In genomic region chr13:39035799-39036198, GRCh38 we compare ENCODE assay signal across 8 cellular contexts. TPM values are rescaled to one million over a fixed set of nuclear protein-coding genes. Genes with fewer than 3 reads are reported as not detected.
DNase-seq lines count a peak whose midpoint lies in the region; ATAC-seq and TF ChIP-seq lines count a peak whose summit lies in the region.

No MANE protein-coding gene starts in this region.

- no peak for DNase-seq in activated T-cell treated with anti-CD3 and anti-CD28 coated beads, Interleukin-2, amount 50 U/mL, for 4 hours
- DNase-seq in activated T-cell treated with anti-CD3 and anti-CD28 coated beads, Interleukin-2, amount 50 U/mL, for 1 hour, result no peak
- no peak for DNase-seq in activated naive CD8-positive, alpha-beta T cell treated with anti-CD3 and anti-CD28 coated beads for 36 hours
- no peak for DNase-seq in kidney epithelial cell (ENCODE audit: low read depth)
- DNase-seq in tibial artery, result no peak
- no peak for DNase-seq in NCI-H2171 (lab: John Stamatoyannopoulos, UW)

- peaks cover 5% of the 10 kb centered on the region for H3K36me3 Mint-ChIP-seq in activated T-cell treated with anti-CD3 and anti-CD28 coated beads, Interleukin-2, amount 50 U/mL, for 4 hours (ENCODE audit: insufficient read depth)
- peaks cover 35% of the 10 kb centered on the region for H3K36me3 Mint-ChIP-seq in activated naive CD8-positive, alpha-beta T cell treated with anti-CD3 and anti-CD28 coated beads for 36 hours

- no peaks in the 10 kb centered on the region for H3K27me3 Mint-ChIP-seq in activated T-cell treated with anti-CD3 and anti-CD28 coated beads, Interleukin-2, amount 50 U/mL, for 4 hours (ENCODE audit: low read depth)
- H3K27me3 Mint-ChIP-seq in activated naive CD8-positive, alpha-beta T cell treated with anti-CD3 and anti-CD28 coated beads for 36 hours, result no peaks in the 10 kb centered on the region

- intact Hi-C loops in tibial artery (cut with DNase I; ENCODE audit: low total_unique reads), result no loop called here

- peak overlapping the region; percentile 93 for H3K27ac Mint-ChIP-seq in activated naive CD8-positive, alpha-beta T cell treated with anti-CD3 and anti-CD28 coated beads for 36 hours

- H3K9me3 Mint-ChIP-seq in activated T-cell treated with anti-CD3 and anti-CD28 coated beads, Interleukin-2, amount 50 U/mL, for 4 hours, result no peaks in the 10 kb centered on the region
- no peaks in the 10 kb centered on the region for H3K9me3 Mint-ChIP-seq in activated naive CD8-positive, alpha-beta T cell treated with anti-CD3 and anti-CD28 coated beads for 36 hours

- ATAC-seq in activated T-cell treated with anti-CD3 and anti-CD28 coated beads, Interleukin-2, amount 50 U/mL, for 4 hours, result no peak
- ATAC-seq in GM21515 (IDR thresholded peaks at IDR 0.05; ENCODE audit: unreplicated experiment), result no peak
- ATAC-seq in GM19395 (IDR thresholded peaks at IDR 0.05; ENCODE audit: unreplicated experiment), result no peak

- no peak for TF ChIP-seq CTCF in kidney epithelial cell (IDR thresholded peaks at IDR 0.05; ENCODE audit: insufficient read depth, low read length, poor library complexity, severe bottlenecking)
- TF ChIP-seq CTCF in tibial artery (IDR thresholded peaks at IDR 0.05), result no peak

- H3K27ac ChIP-seq in tibial artery, result no peak overlapping the region

- H3K4me3 Mint-ChIP-seq in activated T-cell treated with anti-CD3 and anti-CD28 coated beads, Interleukin-2, amount 50 U/mL, for 4 hours, result peak overlapping the region; percentile 87
- peak overlapping the region; percentile 94 for H3K4me3 Mint-ChIP-seq in activated naive CD8-positive, alpha-beta T cell treated with anti-CD3 and anti-CD28 coated beads for 36 hours

- H3K4me3 ChIP-seq in kidney epithelial cell (ENCODE audit: low read depth, low read length) (peak overlapping the region; percentile 73), tibial artery (peak overlapping the region; percentile 75 to 92)

- H3K4me1 ChIP-seq in tibial artery, result peaks cover 0 to 51% (median 28%) of the 10 kb centered on the region in 4 donors

- H3K36me3 ChIP-seq in kidney epithelial cell (ENCODE audit: control insufficient read depth, insufficient read depth, low read length) (no peaks in the 10 kb centered on the region), tibial artery (no peaks in the 10 kb centered on the region)

- H3K9me3 ChIP-seq in tibial artery, result no peaks in the 10 kb centered on the region

- H3K27me3 ChIP-seq in kidney epithelial cell (ENCODE audit: control insufficient read depth, insufficient read depth, low read length) (no peaks in the 10 kb centered on the region), tibial artery (no peaks in the 10 kb centered on the region)

- H3K4me1 Mint-ChIP-seq in activated T-cell treated with anti-CD3 and anti-CD28 coated beads, Interleukin-2, amount 50 U/mL, for 4 hours (ENCODE audit: low read depth), result peaks cover 55% of the 10 kb centered on the region
- H3K4me1 Mint-ChIP-seq in activated naive CD8-positive, alpha-beta T cell treated with anti-CD3 and anti-CD28 coated beads for 36 hours, result peaks cover 33% of the 10 kb centered on the region

RNA-seq across cellular contexts. Expression of gene PROSER1, which starts 2.1 kb away (rescaled TPM):
- 10 to 100 TPM; 53.5 to 68.4 (median 59.6) TPM for total RNA-seq in activated T-cell treated with anti-CD3 and anti-CD28 coated beads, Interleukin-2, amount 50 U/mL, for 4 hours
- 100 to 1,000 TPM; 106 to 111 TPM for total RNA-seq in activated naive CD8-positive, alpha-beta T cell treated with anti-CD3 and anti-CD28 coated beads for 36 hours
- total RNA-seq in kidney epithelial cell, result 33.0 and 35.9 TPM in 2 replicates

RNA-seq across cellular contexts. Expression of gene NHLRC3, which starts 2.5 kb away (rescaled TPM):
- 1 to 10 TPM; 5.1 to 6.9 (median 6.0) TPM for total RNA-seq in activated T-cell treated with anti-CD3 and anti-CD28 coated beads, Interleukin-2, amount 50 U/mL, for 4 hours
- total RNA-seq in activated naive CD8-positive, alpha-beta T cell treated with anti-CD3 and anti-CD28 coated beads for 36 hours, result 10 to 100 TPM; 12.9 to 16.4 TPM
- 15.7 and 17.8 TPM in 2 replicates for total RNA-seq in kidney epithelial cell

RNA-seq across cellular contexts. Expression of gene STOML3, which starts 45.2 kb away (rescaled TPM):
- not detected for total RNA-seq in activated T-cell treated with anti-CD3 and anti-CD28 coated beads, Interleukin-2, amount 50 U/mL, for 4 hours
- not detected for total RNA-seq in activated naive CD8-positive, alpha-beta T cell treated with anti-CD3 and anti-CD28 coated beads for 36 hours
- not detected in 2 replicates for total RNA-seq in kidney epithelial cell
